8 cellular contexts compared by ENCODE assay signal in the genomic region with DNA sequence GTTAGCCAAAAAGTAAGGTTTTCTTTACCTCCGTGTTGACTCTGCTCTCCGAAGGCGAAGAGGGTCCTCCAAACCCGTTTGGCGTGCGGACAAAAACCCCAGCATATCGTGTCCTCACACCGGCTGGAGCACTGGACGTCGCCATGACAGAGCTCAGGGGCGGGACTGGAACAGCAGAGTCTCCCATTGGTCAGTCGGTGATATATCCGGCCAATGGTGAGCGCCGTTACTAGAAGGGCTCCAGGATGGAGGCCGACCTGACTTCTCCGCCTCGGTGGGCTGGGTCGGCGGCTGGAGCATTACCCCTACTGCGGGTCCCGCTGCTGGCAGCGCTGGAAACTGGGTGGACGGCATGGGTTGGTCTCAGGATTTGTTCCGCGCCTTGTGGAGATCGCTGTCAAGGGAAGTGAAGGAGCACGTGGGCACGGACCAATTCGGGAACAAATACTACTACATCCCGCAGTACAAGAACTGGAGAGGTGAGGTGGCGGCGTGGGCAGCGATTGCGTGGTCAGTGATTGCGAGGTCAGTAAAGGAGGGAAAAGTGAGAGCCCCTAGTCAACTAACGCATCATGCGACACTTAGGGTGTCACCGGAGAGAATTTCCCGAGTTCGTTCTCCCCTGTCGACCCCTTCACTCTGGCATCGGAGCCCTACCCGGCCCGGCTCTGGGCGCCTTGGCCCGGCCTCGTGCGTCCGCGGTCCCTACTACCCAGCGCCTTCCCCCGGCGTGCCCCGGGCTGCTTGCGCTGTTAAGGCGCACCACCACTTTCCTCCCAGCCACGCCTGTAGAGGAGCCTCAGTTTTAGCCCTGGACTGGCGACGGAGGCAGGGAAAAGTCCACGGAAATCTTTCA. TPM values are rescaled to one million over a fixed set of nuclear protein-coding genes. Genes with fewer than 3 reads are reported as not detected.
DNase-seq lines count a peak whose midpoint lies in the region; ATAC-seq and TF ChIP-seq lines count a peak whose summit lies in the region.

A gene with protein sequence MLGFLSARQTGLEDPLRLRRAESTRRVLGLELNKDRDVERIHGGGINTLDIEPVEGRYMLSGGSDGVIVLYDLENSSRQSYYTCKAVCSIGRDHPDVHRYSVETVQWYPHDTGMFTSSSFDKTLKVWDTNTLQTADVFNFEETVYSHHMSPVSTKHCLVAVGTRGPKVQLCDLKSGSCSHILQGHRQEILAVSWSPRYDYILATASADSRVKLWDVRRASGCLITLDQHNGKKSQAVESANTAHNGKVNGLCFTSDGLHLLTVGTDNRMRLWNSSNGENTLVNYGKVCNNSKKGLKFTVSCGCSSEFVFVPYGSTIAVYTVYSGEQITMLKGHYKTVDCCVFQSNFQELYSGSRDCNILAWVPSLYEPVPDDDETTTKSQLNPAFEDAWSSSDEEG (minus strand): TSS at position 167 of the 856 bp plus-strand sequence. CDS start 62 bp downstream, at position 105.
A gene with protein sequence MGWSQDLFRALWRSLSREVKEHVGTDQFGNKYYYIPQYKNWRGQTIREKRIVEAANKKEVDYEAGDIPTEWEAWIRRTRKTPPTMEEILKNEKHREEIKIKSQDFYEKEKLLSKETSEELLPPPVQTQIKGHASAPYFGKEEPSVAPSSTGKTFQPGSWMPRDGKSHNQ (plus strand): TSS at position 302 of the 856 bp plus-strand sequence. CDS start 51 bp downstream, at position 353.

- TF ChIP-seq CTCF in chondrocyte (IDR thresholded peaks at IDR 0.05), result peak; percentile 20
- no peak for TF ChIP-seq CTCF in kidney epithelial cell (IDR thresholded peaks at IDR 0.05; ENCODE audit: insufficient read depth, low read length, poor library complexity, severe bottlenecking)

- peak; percentile 98 for ATAC-seq in HG03378 (IDR thresholded peaks at IDR 0.05; ENCODE audit: unreplicated experiment)

- DNase-seq in AML-193 (lab: John Stamatoyannopoulos, UW) (peak; percentile 82 to 87), NCI-H446 treated with DMSO at 0.1 percent for 48 hours (lab: John Stamatoyannopoulos, UW) (peak; percentile 82), chondrocyte (ENCODE audit: low spot score) (peak; percentile 96), kidney epithelial cell (ENCODE audit: low read depth) (peak; percentile 72)
- peak; percentile 84 for DNase-seq in activated CD4-positive, CD25-positive, alpha-beta regulatory T cell treated with anti-CD3 and anti-CD28 coated beads, Interleukin-2, amount 50 U/mL, for 72 hours
- peak; percentile 91 for DNase-seq in stimulated activated CD4-positive, alpha-beta T cell treated with anti-CD3 and anti-CD28 coated beads, Interleukin-15, amount 100 ng/mL, for 24 hours

- H3K36me3 ChIP-seq in kidney epithelial cell (ENCODE audit: control insufficient read depth, insufficient read depth, low read length), result no peaks in the 10 kb centered on the region

- no peaks in the 10 kb centered on the region for H3K27me3 Mint-ChIP-seq in chondrocyte (ENCODE audit: low read depth)

- peak within 1 kb of the TSS; percentile 92 for H3K4me3 ChIP-seq in kidney epithelial cell (ENCODE audit: low read depth, low read length)

- no peaks in the 10 kb centered on the region for H3K27me3 ChIP-seq in kidney epithelial cell (ENCODE audit: control insufficient read depth, insufficient read depth, low read length)

- H3K4me3 Mint-ChIP-seq in chondrocyte (ENCODE audit: unreplicated experiment), result no peak within 1 kb of the TSS

- peaks cover 3% of the 10 kb centered on the region for H3K9me3 Mint-ChIP-seq in chondrocyte (ENCODE audit: low read depth)

- no peak within 1 kb of the TSS for H3K27ac Mint-ChIP-seq in chondrocyte (ENCODE audit: unreplicated experiment)

- peak; percentile 68 for TF ChIP-seq POLR2A in GM19099 (IDR thresholded peaks at IDR 0.05; ENCODE audit: extremely low read depth, insufficient read length, low read depth)

- peaks cover 16% of the 10 kb centered on the region for H3K4me1 Mint-ChIP-seq in chondrocyte (ENCODE audit: low read depth)

- no peaks in the 10 kb centered on the region for H3K36me3 Mint-ChIP-seq in chondrocyte (ENCODE audit: low read depth)

RNA-seq across cellular contexts. Expression of the first gene that starts in this region (rescaled TPM):
- 8.6 to 14.8 TPM (median 11.1 TPM) in 3 replicates for total RNA-seq in chondrocyte
- 29.2 and 30.4 TPM in 2 replicates for total RNA-seq in kidney epithelial cell

RNA-seq across cellular contexts. Expression of the second gene that starts in this region (rescaled TPM):
- total RNA-seq in chondrocyte, result 32.9 to 33.8 TPM (median 33.0 TPM) in 3 replicates
- 41.3 and 49.0 TPM in 2 replicates for total RNA-seq in kidney epithelial cell

Comparison
In these comparisons a context has a peak if more than half of its experiments do, and no peak if none do; other contexts are left out.
1. Peak in every context shown above with its lines: DNase-seq, ATAC-seq and H3K4me3 ChIP-seq.